Comparison of ENCODE assay signal across 27 cellular contexts in the genomic region with DNA sequence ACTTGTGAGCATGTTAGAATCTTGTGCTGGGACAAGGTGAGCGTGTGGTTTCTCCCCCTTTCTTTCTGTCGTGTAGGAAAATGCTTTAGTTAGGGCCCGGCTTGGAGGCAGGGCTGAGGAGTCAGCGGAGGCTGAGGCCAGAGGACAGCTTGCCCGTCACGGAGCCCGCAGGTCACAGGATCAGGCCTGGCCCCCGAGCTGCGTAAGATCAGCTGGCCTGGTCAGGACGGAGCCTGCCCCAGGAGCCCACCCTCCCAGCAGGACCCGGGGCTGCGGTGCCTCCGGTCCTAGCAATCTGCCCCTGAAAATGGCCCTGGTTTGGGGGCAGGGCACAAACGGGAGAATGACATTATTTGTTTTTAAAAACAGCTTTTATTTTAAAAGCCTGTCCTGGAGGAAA. TPM values are rescaled to one million over a fixed set of nuclear protein-coding genes. Genes with fewer than 3 reads are reported as not detected.
DNase-seq lines count a peak whose midpoint lies in the region; ATAC-seq, FAIRE-seq and TF ChIP-seq lines count a peak whose summit lies in the region.
"Had no signal": no experiment of that assay in that cellular context is flagged by ENCODE, and none has a peak within 500 bp of the region (broad histone marks: within the 10 kb centered on the region; RNA-seq: fewer than 3 reads in every experiment).

No MANE protein-coding gene starts in this region.

- no peaks in the 10 kb centered on the region for H4K20me1 ChIP-seq in GM23338 (replicated peaks; ENCODE audit: insufficient read depth)

- H3F3A ChIP-seq in GM23338 (replicated peaks; ENCODE audit: low read depth): no peaks in the 10 kb centered on the region

- no peak overlapping the region for H2AFZ ChIP-seq in GM23338
- H2AFZ ChIP-seq: PC-9 had no signal

- H3K9me3 Mint-ChIP-seq in GM23338 (no peaks in the 10 kb centered on the region; the same call in 2 of the 3 replicates), progenitor cell of endocrine pancreas (ENCODE audit: low read depth) (no peaks in the 10 kb centered on the region)
- no peaks in the 10 kb centered on the region for H3K9me3 Mint-ChIP-seq in activated naive CD4-positive, alpha-beta T cell treated with anti-CD3 and anti-CD28 coated beads, Interleukin-2, amount 50 U/mL, for 72 hours

- H3K9me2 ChIP-seq in GM23338 (ENCODE audit: insufficient read depth): no peaks in the 10 kb centered on the region

- no peak for TF ChIP-seq CTCF in GM23338 (conservative IDR thresholded peaks at IDR 0.05; ENCODE audit: low read depth in 2 of 2)
- TF ChIP-seq CTCF in progenitor cell of endocrine pancreas (IDR thresholded peaks at IDR 0.05; ENCODE audit: unreplicated experiment): no peak
- no peak for TF ChIP-seq CTCF in D721Med (IDR thresholded peaks at IDR 0.05; ENCODE audit: insufficient read depth, missing control alignments)

- H3K36me3 ChIP-seq in GM23338 (ENCODE audit: insufficient read depth): no peaks in the 10 kb centered on the region

- H3K4me3 Mint-ChIP-seq in GM23338 (no peak overlapping the region), progenitor cell of endocrine pancreas (ENCODE audit: low read depth) (no peak overlapping the region)
- H3K4me3 Mint-ChIP-seq: CD8-positive, alpha-beta memory T cell had no signal

- H3K27ac ChIP-seq in GM23338 (ENCODE audit: low read depth) (no peak overlapping the region; the same call in 1 of the 2 replicates), layer of hippocampus (ENCODE audit: low read depth, low read length) (peak overlapping the region; percentile 75)
- H3K27ac ChIP-seq: C4-2B, KMS-11, PC-9 had no signal

- FAIRE-seq in D721Med (lab: Jason Lieb, UNC): no peak
- FAIRE-seq: A204.1 had no signal

- peaks cover 6% of the 10 kb centered on the region for H3K27me3 Mint-ChIP-seq in GM23338 (ENCODE audit: insufficient read depth, low read depth, poor library complexity)
- no peaks in the 10 kb centered on the region for H3K27me3 Mint-ChIP-seq in progenitor cell of endocrine pancreas
- H3K27me3 Mint-ChIP-seq: CD8-positive, alpha-beta memory T cell had no signal

- H3K27me3 ChIP-seq in GM23338 (ENCODE audit: insufficient read depth) (no peaks in the 10 kb centered on the region), layer of hippocampus (ENCODE audit: control insufficient read depth, insufficient read depth, low read length) (no peaks in the 10 kb centered on the region)

- H3K36me3 Mint-ChIP-seq in GM23338 (ENCODE audit: low read depth) (no peaks in the 10 kb centered on the region), progenitor cell of endocrine pancreas (ENCODE audit: insufficient read depth) (peaks cover 2% of the 10 kb centered on the region)
- H3K36me3 Mint-ChIP-seq in activated naive CD4-positive, alpha-beta T cell treated with anti-CD3 and anti-CD28 coated beads, Interleukin-2, amount 50 U/mL, for 72 hours: no peaks in the 10 kb centered on the region
- H3K36me3 Mint-ChIP-seq: CD8-positive, alpha-beta memory T cell had no signal

- ATAC-seq in GM23338 (no peak), HG03025 (IDR thresholded peaks at IDR 0.05; ENCODE audit: low FRiP score, unreplicated experiment) (no peak)
- no peak for ATAC-seq in activated naive CD4-positive, alpha-beta T cell treated with anti-CD3 and anti-CD28 coated beads, Interleukin-2, amount 50 U/mL, for 72 hours
- ATAC-seq: HCT116 had no signal

- H3K79me2 ChIP-seq in GM23338 (replicated peaks; ENCODE audit: insufficient read depth): no peaks in the 10 kb centered on the region

- no peak for DNase-seq in GM23338 (ENCODE audit: low spot score)
- DNase-seq in astrocyte of the hippocampus (ENCODE audit: low read depth, low spot score): peak; percentile 40
- DNase-seq in progenitor cell of endocrine pancreas (ENCODE audit: low spot score, unreplicated experiment): no peak
- DNase-seq in D721Med (ENCODE audit: insufficient read length, low spot score): no peak
- DNase-seq in activated naive CD4-positive, alpha-beta T cell treated with anti-CD3 and anti-CD28 coated beads, Interleukin-2, amount 50 U/mL, for 72 hours (ENCODE audit: low spot score in 2 of 2): no peak
- no peak for DNase-seq in SW480 (ENCODE audit: low spot score)
- DNase-seq: Calu3; CD8-positive, alpha-beta memory T cell; DMS53; GF-D8; IMR-90; NCI-H1092 treated with DMSO at 0.1 percent for 48 hours; NCI-H1436 treated with DMSO at 0.1 percent for 48 hours; NCI-H2029; NCI-H2227 treated with DMSO at 0.1 percent for 48 hours; NCI-H510A; NCI-H748 treated with DMSO at 0.1 percent for 48 hours; PC-9; RPMI8226; SHP77 treated with DMSO at 0.1 percent for 48 hours had no signal

- peaks cover 13% of the 10 kb centered on the region; the same call in 2 of the 3 replicates for H3K4me1 Mint-ChIP-seq in GM23338
- peaks cover 48% of the 10 kb centered on the region for H3K4me1 Mint-ChIP-seq in progenitor cell of endocrine pancreas (ENCODE audit: low read depth)
- H3K4me1 Mint-ChIP-seq: CD8-positive, alpha-beta memory T cell had no signal

- H3K4me1 ChIP-seq in GM23338 (ENCODE audit: insufficient read depth): no peaks in the 10 kb centered on the region

- no peak overlapping the region for H3K4me3 ChIP-seq in GM23338
- H3K4me3 ChIP-seq: PC-9 had no signal

- H3K27ac Mint-ChIP-seq in GM23338 (0 out of 2 replicates have a peak overlapping the region, but pooled peaks have one; percentile 26), progenitor cell of endocrine pancreas (peak overlapping the region; percentile 38)
- H3K27ac Mint-ChIP-seq in activated naive CD4-positive, alpha-beta T cell treated with anti-CD3 and anti-CD28 coated beads, Interleukin-2, amount 50 U/mL, for 72 hours: no peak overlapping the region
- H3K27ac Mint-ChIP-seq: CD8-positive, alpha-beta memory T cell had no signal

- no peak overlapping the region for H3K4me2 ChIP-seq in GM23338
- H3K4me2 ChIP-seq: KMS-11, PC-9 had no signal

TF ChIP-seq in GM23338, 12 proteins besides CTCF, POLR2A, EP300 and RAD21:
- TF ChIP-seq EZH2phosphoT487 (IDR thresholded peaks at IDR 0.05; ENCODE audit: unreplicated experiment): no peak

RNA-seq across cellular contexts. Expression of a gene that starts 52.0 kb away (rescaled TPM):
- 0.14 and 0.66 TPM in 2 replicates for total RNA-seq in GM23338 (2014; rRNA removed; shearing (Covaris generic))
- 0.16 TPM in 2 replicates for polyA plus RNA-seq in GM23338 (2016; fragmentation: Nextera tagmentation; extraction: Ambion mirVana)
- 68.7 and 69.1 TPM in 2 replicates for total RNA-seq in progenitor cell of endocrine pancreas
- under 1 TPM in 1 of 2 donors, not detected in 1; 0.25 TPM for total RNA-seq in activated naive CD4-positive, alpha-beta T cell treated with anti-CD3 and anti-CD28 coated beads, Interleukin-2, amount 50 U/mL, for 72 hours
- total RNA-seq: CD8-positive, alpha-beta memory T cell; HT1080; IMR-90; PC-9 had no signal
- polyA plus RNA-seq: CD8-positive, alpha-beta memory T cell had no signal

Comparison
In these comparisons a context has a peak if more than half of its experiments do, and no peak if none do; other contexts are left out.
1. H3K27ac Mint-ChIP-seq: peak in GM23338 (single experiment) and progenitor cell of endocrine pancreas (single experiment); none in activated naive CD4-positive, alpha-beta T cell treated with anti-CD3 and anti-CD28 coated beads, Interleukin-2, amount 50 U/mL, for 72 hours (0 of 2).
2. RNA of a gene that starts 52.0 kb away (total RNA-seq): 68.7 to 69.1 TPM in progenitor cell of endocrine pancreas; 0.25 TPM in activated naive CD4-positive, alpha-beta T cell treated with anti-CD3 and anti-CD28 coated beads, Interleukin-2, amount 50 U/mL, for 72 hours and 0.14 to 0.66 TPM in GM23338; every median in the first group is over 10 times any median in the second.